11 cellular contexts compared by ENCODE assay signal in the genomic region with DNA sequence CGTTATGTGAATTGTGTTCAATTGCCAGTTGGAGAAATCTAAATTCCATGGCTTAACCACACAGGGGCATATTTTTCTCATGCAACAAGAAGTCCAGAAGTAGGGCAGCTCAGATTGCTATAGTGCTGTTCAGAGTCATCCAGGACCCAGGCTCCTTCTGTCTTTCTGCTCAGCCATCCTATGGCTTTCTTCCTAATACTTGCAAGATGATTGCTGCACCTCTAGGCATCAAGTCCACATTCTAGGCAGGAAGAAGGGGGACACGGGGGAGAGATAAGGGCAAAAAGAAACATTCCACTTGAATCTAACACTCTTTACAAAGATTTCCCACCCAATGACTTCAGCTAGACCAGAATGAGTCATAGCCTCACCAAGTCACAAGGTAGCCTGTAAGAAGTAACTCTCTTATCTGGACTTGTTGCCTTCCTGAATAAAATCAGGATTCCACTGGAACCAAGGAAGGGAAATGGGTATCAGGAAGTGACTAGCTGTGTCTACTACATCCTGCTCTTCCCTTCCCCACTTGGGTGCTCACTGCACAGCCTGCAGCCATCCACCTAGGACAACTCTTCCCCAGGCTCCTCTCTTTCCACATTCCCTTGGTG. TPM values are rescaled to one million over a fixed set of nuclear protein-coding genes. Genes with fewer than 3 reads are reported as not detected.
A peak's percentile ranks its signal among the peaks of the same experiment; 100 is the strongest.
DNase-seq lines count a peak whose midpoint lies in the region; ATAC-seq, FAIRE-seq and TF ChIP-seq lines count a peak whose summit lies in the region.
"Had no signal": no experiment of that assay in that cellular context is flagged by ENCODE, and none has a peak within 500 bp of the region (broad histone marks: within the 10 kb centered on the region; RNA-seq: fewer than 3 reads in every experiment).

No MANE protein-coding gene starts in this region.

- ATAC-seq in activated CD8-positive, alpha-beta T cell treated with anti-CD3 and anti-CD28 coated beads, Interleukin-2, amount 10 ng/mL, durations not matched to agents 7 days and 5 days: peak; percentile 22
- ATAC-seq in left lobe of liver: no peak
- ATAC-seq in GM19467 (IDR thresholded peaks at IDR 0.05; ENCODE audit: unreplicated experiment): no peak

- peak overlapping the region; percentile 62 for H3K27ac Mint-ChIP-seq in activated CD8-positive, alpha-beta T cell treated with anti-CD3 and anti-CD28 coated beads, Interleukin-2, amount 10 ng/mL, durations not matched to agents 7 days and 5 days

- H3K36me3 Mint-ChIP-seq in activated CD8-positive, alpha-beta T cell treated with anti-CD3 and anti-CD28 coated beads, Interleukin-2, amount 10 ng/mL, durations not matched to agents 7 days and 5 days (ENCODE audit: low read depth): peaks cover 75% of the 10 kb centered on the region

- DNase-seq in AG04450 (ENCODE audit: low read depth, low spot score) (peak; percentile 18), H54 (ENCODE audit: insufficient read length, low spot score) (peak; percentile 27), kidney epithelial cell (ENCODE audit: low read depth) (peak; percentile 72), DMS114 treated with DMSO at 0.1 percent for 48 hours (lab: John Stamatoyannopoulos, UW; ENCODE audit: unreplicated experiment) (no peak), left lobe of liver (ENCODE audit: low spot score) (no peak)
- DNase-seq in activated CD8-positive, alpha-beta T cell treated with anti-CD3 and anti-CD28 coated beads, Interleukin-2, amount 10 ng/mL, durations not matched to agents 7 days and 5 days: no peak
- no peak for DNase-seq in stimulated activated naive CD4-positive, alpha-beta T cell treated with Interleukin-2 at 50 U/mL for 16 hours (lab: John Stamatoyannopoulos, UW)
- DNase-seq: activated CD4-positive, alpha-beta T cell treated with anti-CD3 and anti-CD28 coated beads, Interleukin-2, amount 50 U/mL, for 48 hours; NCI-H187; trophoblast cell had no signal

- no peaks in the 10 kb centered on the region for H3K9me3 Mint-ChIP-seq in activated CD8-positive, alpha-beta T cell treated with anti-CD3 and anti-CD28 coated beads, Interleukin-2, amount 10 ng/mL, durations not matched to agents 7 days and 5 days (ENCODE audit: insufficient read depth)

- CTCF ChIA-PET in AG04450 (lab: Charles Lee): interaction anchor here (1.6 kb wide), 1 partner anchor 12 kb away, joined by 3 read pairs; no protein-coding TSS in a partner anchor
- CTCF ChIA-PET in activated CD8-positive, alpha-beta T cell treated with anti-CD3 and anti-CD28 coated beads, Interleukin-2, amount 10 ng/mL, durations not matched to agents 7 days and 5 days (lab: Charles Lee): interaction anchor here (6.6 kb wide), 1 partner anchor 11 kb away, joined by 106 read pairs; no protein-coding TSS in a partner anchor

- peak; percentile 71 for FAIRE-seq in H54 (lab: Jason Lieb, UNC)

- no peaks in the 10 kb centered on the region for H3K27me3 Mint-ChIP-seq in activated CD8-positive, alpha-beta T cell treated with anti-CD3 and anti-CD28 coated beads, Interleukin-2, amount 10 ng/mL, durations not matched to agents 7 days and 5 days (ENCODE audit: low read depth)

- H3K36me3 ChIP-seq in kidney epithelial cell (ENCODE audit: control insufficient read depth, insufficient read depth, low read length): no peaks in the 10 kb centered on the region

- peak overlapping the region; percentile 59 for H3K4me3 Mint-ChIP-seq in activated CD8-positive, alpha-beta T cell treated with anti-CD3 and anti-CD28 coated beads, Interleukin-2, amount 10 ng/mL, durations not matched to agents 7 days and 5 days

- H3K9me3 ChIP-seq in AG04450 (ENCODE audit: control insufficient read depth, insufficient read depth, low read length): no peaks in the 10 kb centered on the region

- peaks cover 73% of the 10 kb centered on the region for H3K4me1 Mint-ChIP-seq in activated CD8-positive, alpha-beta T cell treated with anti-CD3 and anti-CD28 coated beads, Interleukin-2, amount 10 ng/mL, durations not matched to agents 7 days and 5 days (ENCODE audit: low read depth)

- POLR2A ChIA-PET in AG04450 (lab: Yijun Ruan, JAX): no interaction called here
- POLR2A ChIA-PET in activated CD8-positive, alpha-beta T cell treated with anti-CD3 and anti-CD28 coated beads, Interleukin-2, amount 10 ng/mL, durations not matched to agents 7 days and 5 days (lab: Charles Lee): interaction anchor here (0.9 to 1.9 kb wide), 3 partner anchors 10 to 74 kb away, joined by 3 to 4 read pairs (median 3); partner anchors contain the start of genes ERAP1 and LNPEP

- H3K27me3 ChIP-seq in AG04450 (ENCODE audit: control insufficient read depth, insufficient read depth, low read length) (no peaks in the 10 kb centered on the region), kidney epithelial cell (ENCODE audit: control insufficient read depth, insufficient read depth, low read length) (no peaks in the 10 kb centered on the region)

- no peak for TF ChIP-seq POLR2A in H54 (IDR thresholded peaks at IDR 0.05; ENCODE audit: low read depth, low read length)

- no peak for TF ChIP-seq CTCF in AG04450 (IDR thresholded peaks at IDR 0.05; ENCODE audit: low read depth, low read length)
- TF ChIP-seq CTCF in kidney epithelial cell (IDR thresholded peaks at IDR 0.05; ENCODE audit: insufficient read depth, low read length, poor library complexity, severe bottlenecking): no peak

- H3K27ac ChIP-seq in AG04450 (ENCODE audit: low read depth, low read length): peak overlapping the region; percentile 40

- H3K4me3 ChIP-seq in AG04450 (ENCODE audit: low read depth, low read length): no peak overlapping the region
- no peak overlapping the region for H3K4me3 ChIP-seq in kidney epithelial cell (ENCODE audit: low read depth, low read length)

RNA-seq across cellular contexts. Expression of gene ERAP2, which starts 5.3 kb away (rescaled TPM):
- polyA plus RNA-seq in AG04450 (2011; rRNA removed): 2.5 and 2.7 TPM in 2 replicates
- polyA minus RNA-seq in AG04450 (2011; rRNA and poly(A)+ RNA removed): 4.8 and 7.5 TPM in 2 replicates
- 10 to 100 TPM; 93.0 to 96.0 TPM for total RNA-seq in activated CD8-positive, alpha-beta T cell treated with anti-CD3 and anti-CD28 coated beads, Interleukin-2, amount 10 ng/mL, durations not matched to agents 7 days and 5 days
- total RNA-seq in kidney epithelial cell (19.1 and 19.2 TPM in 2 replicates), left lobe of liver (7.1 TPM)

RNA-seq across cellular contexts. Expression of gene LNPEP, which starts 54.3 kb away (rescaled TPM):
- polyA plus RNA-seq in AG04450 (2011; rRNA removed): 9.7 and 13.4 TPM in 2 replicates
- 27.8 and 43.0 TPM in 2 replicates for polyA minus RNA-seq in AG04450 (2011; rRNA and poly(A)+ RNA removed)
- total RNA-seq in activated CD8-positive, alpha-beta T cell treated with anti-CD3 and anti-CD28 coated beads, Interleukin-2, amount 10 ng/mL, durations not matched to agents 7 days and 5 days: 10 to 100 TPM; 85.9 to 90.1 TPM
- total RNA-seq in kidney epithelial cell (24.6 and 25.5 TPM in 2 replicates), left lobe of liver (8.4 TPM)

Comparison
In these comparisons a context has a peak if more than half of its experiments do, and no peak if none do; other contexts are left out.
1. DNase-seq: peak in AG04450 (single experiment), H54 (single experiment) and kidney epithelial cell (single experiment); none in activated CD8-positive, alpha-beta T cell treated with anti-CD3 and anti-CD28 coated beads, Interleukin-2, amount 10 ng/mL, durations not matched to agents 7 days and 5 days (single experiment), DMS114 treated with DMSO at 0.1 percent for 48 hours (single experiment), left lobe of liver (single experiment) and stimulated activated naive CD4-positive, alpha-beta T cell treated with Interleukin-2 at 50 U/mL for 16 hours (single experiment).